In genomic region chr7:151806938-151807775, GRCh38 we compare ENCODE assay signal across 21 cellular contexts.
DNase-seq lines count a peak whose midpoint lies in the region; ATAC-seq and TF ChIP-seq lines count a peak whose summit lies in the region.
"Had no signal": no experiment of that assay in that cellular context is flagged by ENCODE, and none has a peak within 500 bp of the region (broad histone marks: within the 10 kb centered on the region; RNA-seq: fewer than 3 reads in every experiment).

No MANE protein-coding gene starts in this region.

- H3K36me3 ChIP-seq in parathyroid adenoma (ENCODE audit: control insufficient read depth, insufficient read depth, low read length) (no peaks in the 10 kb centered on the region), WERI-Rb-1 (no peaks in the 10 kb centered on the region)
- H3K36me3 ChIP-seq: SJSA1 had no signal

- no peak overlapping the region for H3K4me3 ChIP-seq in parathyroid adenoma (ENCODE audit: low read depth, low read length)
- no peak overlapping the region for H3K4me3 ChIP-seq in WERI-Rb-1 (ENCODE audit: low read depth, low read length)
- H3K4me3 ChIP-seq: A549, SJSA1 had no signal

- no peaks in the 10 kb centered on the region for H3K79me2 ChIP-seq in parathyroid adenoma

- no peaks in the 10 kb centered on the region for H3K9me3 ChIP-seq in parathyroid adenoma (ENCODE audit: control insufficient read depth, low read length)
- H3K9me3 ChIP-seq in WERI-Rb-1 (ENCODE audit: severe bottlenecking): no peaks in the 10 kb centered on the region
- H3K9me3 ChIP-seq: SJSA1 had no signal

- no peak overlapping the region for H2AFZ ChIP-seq in parathyroid adenoma

- peaks cover 14% of the 10 kb centered on the region for H3K27me3 Mint-ChIP-seq in glutamatergic neuron (ENCODE audit: unreplicated experiment)

- H3K4me3 Mint-ChIP-seq in glutamatergic neuron (ENCODE audit: unreplicated experiment): peak overlapping the region; percentile 43
- H3K4me3 Mint-ChIP-seq: HFFc6 had no signal

- H3K27me3 ChIP-seq in parathyroid adenoma (ENCODE audit: control insufficient read depth, insufficient read depth, low read length) (no peaks in the 10 kb centered on the region), WERI-Rb-1 (ENCODE audit: insufficient read depth, low read depth, severe bottlenecking) (no peaks in the 10 kb centered on the region)

- H3K27ac ChIP-seq in VCaP (peak overlapping the region; percentile 80), parathyroid adenoma (peak overlapping the region; percentile 82), WERI-Rb-1 (no peak overlapping the region)
- H3K27ac ChIP-seq: A549, SJSA1 had no signal

- peaks cover 40% of the 10 kb centered on the region for H3K4me1 Mint-ChIP-seq in glutamatergic neuron (ENCODE audit: low read depth, unreplicated experiment)

- H3K4me2 ChIP-seq in parathyroid adenoma (ENCODE audit: low read length): no peak overlapping the region

- TF ChIP-seq CTCF in VCaP (conservative IDR thresholded peaks at IDR 0.05): no peak
- no peak for TF ChIP-seq CTCF in glutamatergic neuron (IDR thresholded peaks at IDR 0.05; ENCODE audit: partially characterized antibody, unreplicated experiment)
- TF ChIP-seq CTCF in parathyroid adenoma (IDR thresholded peaks at IDR 0.05): no peak
- no peak for TF ChIP-seq CTCF in WERI-Rb-1 (IDR thresholded peaks at IDR 0.05; ENCODE audit: low read depth, low read length)

- peak; percentile 39 for DNase-seq in DMS79 (lab: John Stamatoyannopoulos, UW)
- DNase-seq in glutamatergic neuron: no peak
- no peak for DNase-seq in NCI-H524 (lab: John Stamatoyannopoulos, UW)
- DNase-seq in stimulated activated CD4-positive, alpha-beta T cell treated with anti-CD3 and anti-CD28 coated beads, Interleukin-12 subunit alpha, Interleukin-12 subunit beta, amount 100 ng/mL, for 4 hours: no peak
- no peak for DNase-seq in WERI-Rb-1
- DNase-seq: HFFc6; Karpas-422; MM.1S; NCI-H1105; NCI-H1694 treated with DMSO at 0.1 percent for 48 hours; NCI-H2107; NCI-H2227 treated with DMSO at 0.1 percent for 48 hours; NCI-H526 treated with DMSO at 0.1 percent for 48 hours; NK-92 treated with Interleukin-12 subunit alpha and Interleukin-12 subunit beta, amount 100 ng/mL, for 24 hours; OCI-M1; RPMI8226 had no signal

- no peak overlapping the region for H3K9ac ChIP-seq in parathyroid adenoma

- H3K27ac Mint-ChIP-seq in glutamatergic neuron (ENCODE audit: unreplicated experiment): peak overlapping the region; percentile 89
- H3K27ac Mint-ChIP-seq: HFFc6 had no signal

- H3K9me3 Mint-ChIP-seq in glutamatergic neuron (ENCODE audit: unreplicated experiment): peaks cover 15% of the 10 kb centered on the region
- H3K9me3 Mint-ChIP-seq: HFFc6 had no signal

- peaks cover 33% of the 10 kb centered on the region for H3K4me1 ChIP-seq in parathyroid adenoma
- H3K4me1 ChIP-seq: SJSA1 had no signal

- no peaks in the 10 kb centered on the region for H3K36me3 Mint-ChIP-seq in glutamatergic neuron (ENCODE audit: unreplicated experiment)

- no peak for ATAC-seq in GM18867 (IDR thresholded peaks at IDR 0.05; ENCODE audit: unreplicated experiment)
- ATAC-seq: A549 had no signal
